In the genomic region with DNA sequence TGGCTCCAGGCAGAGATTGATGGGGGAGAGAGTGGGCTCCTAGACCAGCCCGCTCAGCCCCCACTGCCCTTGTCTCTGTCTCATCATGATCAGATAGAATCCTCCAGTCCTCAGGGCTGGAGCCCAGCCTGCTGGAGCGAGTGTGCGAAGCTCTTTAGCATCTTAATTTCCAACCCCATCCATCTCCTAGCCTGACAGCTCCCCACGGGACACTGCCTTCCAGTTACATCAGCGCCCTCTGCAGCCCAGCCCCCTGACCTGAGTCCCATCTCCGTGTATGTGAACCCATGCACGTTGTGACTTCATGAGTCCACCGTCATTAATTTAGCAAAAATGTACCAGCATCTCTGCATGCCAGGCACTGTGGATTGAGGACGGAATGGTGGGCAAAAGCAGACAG, we compare ENCODE assay signal across 13 cellular contexts. TPM values are rescaled to one million over a fixed set of nuclear protein-coding genes. Genes with fewer than 3 reads are reported as not detected.
DNase-seq lines count a peak whose midpoint lies in the region; ATAC-seq and TF ChIP-seq lines count a peak whose summit lies in the region.
"Had no signal": no experiment of that assay in that cellular context is flagged by ENCODE, and none has a peak within 500 bp of the region (broad histone marks: within the 10 kb centered on the region; RNA-seq: fewer than 3 reads in every experiment).

No MANE protein-coding gene starts in this region.

- TF ChIP-seq CTCF in MCF 10A (IDR thresholded peaks at IDR 0.05; ENCODE audit: unreplicated experiment), result no peak
- TF ChIP-seq CTCF in breast epithelium (IDR thresholded peaks at IDR 0.05), result no peak
- TF ChIP-seq CTCF in OCI-LY1 (IDR thresholded peaks at IDR 0.05; ENCODE audit: low read length), result peak; percentile 48
- no peak for TF ChIP-seq CTCF in glutamatergic neuron (IDR thresholded peaks at IDR 0.05; ENCODE audit: partially characterized antibody, unreplicated experiment)

- H3K9ac ChIP-seq in OCI-LY1 (ENCODE audit: low read length), result no peak overlapping the region

- H2AFZ ChIP-seq in OCI-LY1 (ENCODE audit: low read length), result no peak overlapping the region

- H3K36me3 Mint-ChIP-seq in MCF 10A (ENCODE audit: insufficient read depth, unreplicated experiment) (no peaks in the 10 kb centered on the region), glutamatergic neuron (ENCODE audit: unreplicated experiment) (peaks cover 16% of the 10 kb centered on the region), immature natural killer cell (no peaks in the 10 kb centered on the region)
- H3K36me3 Mint-ChIP-seq in stimulated activated memory B cell treated with anti-CD40 and anti-IgM and Interleukin-4, amounts not matched to agents 10 μg/mL and 1 μg/mL and 100 μg/mL, for 72 hours, result no peaks in the 10 kb centered on the region
- no peaks in the 10 kb centered on the region for H3K36me3 Mint-ChIP-seq in activated CD4-positive, alpha-beta memory T cell treated with anti-CD3 and anti-CD28 coated beads, Interleukin-2, amount 10 ng/mL, durations not matched to agents 7 days and 5 days (ENCODE audit: low read depth)

- BruUV-seq in MCF 10A (replicated peaks; lab: Mats Ljungman, UMichigan), result no TSS peak

- DNase-seq in MCF 10A (ENCODE audit: unreplicated experiment) (peak; percentile 30), breast epithelium (ENCODE audit: low spot score in 2 of 2) (no peak), glutamatergic neuron (peak; percentile 85), cerebellum (ENCODE audit: low spot score) (no peak), immature natural killer cell (no peak)
- DNase-seq in activated CD4-positive, alpha-beta memory T cell treated with anti-CD3 and anti-CD28 coated beads, Interleukin-2, amount 10 ng/mL, durations not matched to agents 7 days and 5 days, result no peak
- DNase-seq: activated CD4-positive, CD25-positive, alpha-beta regulatory T cell treated with anti-CD3 and anti-CD28 coated beads, Interleukin-2, amount 50 U/mL, for 72 hours; anterior cingulate cortex; C1 segment of cervical spinal cord; NCI-H2171 treated with DMSO at 0.1 percent for 48 hours had no signal

- H3K9me3 ChIP-seq in breast epithelium (no peaks in the 10 kb centered on the region), OCI-LY1 (ENCODE audit: low read length) (no peaks in the 10 kb centered on the region)
- H3K9me3 ChIP-seq: heart left ventricle had no signal

- ATAC-seq in stimulated activated memory B cell treated with anti-CD40 and anti-IgM and Interleukin-4, amounts not matched to agents 10 μg/mL and 1 μg/mL and 100 μg/mL, for 72 hours, result no peak
- ATAC-seq: heart left ventricle had no signal

- H4K20me1 ChIP-seq in OCI-LY1 (ENCODE audit: insufficient read depth, low read length), result no peaks in the 10 kb centered on the region

- H3F3A ChIP-seq in OCI-LY1 (ENCODE audit: insufficient read depth, low read length), result no peaks in the 10 kb centered on the region

- no peak overlapping the region for H3K27ac Mint-ChIP-seq in MCF 10A (ENCODE audit: low read depth, unreplicated experiment)
- H3K27ac Mint-ChIP-seq in glutamatergic neuron (ENCODE audit: unreplicated experiment), result peak overlapping the region; percentile 98
- H3K27ac Mint-ChIP-seq in stimulated activated memory B cell treated with anti-CD40 and anti-IgM and Interleukin-4, amounts not matched to agents 10 μg/mL and 1 μg/mL and 100 μg/mL, for 72 hours, result peak overlapping the region; percentile 4
- H3K27ac Mint-ChIP-seq in immature natural killer cell, result peak overlapping the region in 2 of 6 donors; percentile 3 to 74
- no peak overlapping the region for H3K27ac Mint-ChIP-seq in activated CD4-positive, alpha-beta memory T cell treated with anti-CD3 and anti-CD28 coated beads, Interleukin-2, amount 10 ng/mL, durations not matched to agents 7 days and 5 days

- H3K36me3 ChIP-seq in breast epithelium, result no peaks in the 10 kb centered on the region
- H3K36me3 ChIP-seq in OCI-LY1 (ENCODE audit: insufficient read depth, low read length), result no peaks in the 10 kb centered on the region
- H3K36me3 ChIP-seq: heart left ventricle had no signal

- H3K9me2 ChIP-seq in OCI-LY1 (ENCODE audit: low read depth, low read length), result no peaks in the 10 kb centered on the region

- POLR2A ChIA-PET in MCF 10A (lab: Yijun Ruan, JAX), result no interaction called here
- POLR2A ChIA-PET in activated CD4-positive, alpha-beta memory T cell treated with anti-CD3 and anti-CD28 coated beads, Interleukin-2, amount 10 ng/mL, durations not matched to agents 7 days and 5 days (lab: Charles Lee), result interaction anchor here (1.3 kb wide), 1 partner anchor 15 kb away, joined by 5 read pairs; no protein-coding TSS in a partner anchor

- H3K4me1 Mint-ChIP-seq in MCF 10A (ENCODE audit: insufficient read depth, unreplicated experiment), result peaks cover 6% of the 10 kb centered on the region
- peaks cover 45% of the 10 kb centered on the region for H3K4me1 Mint-ChIP-seq in glutamatergic neuron (ENCODE audit: low read depth, unreplicated experiment)
- peaks cover 12% of the 10 kb centered on the region for H3K4me1 Mint-ChIP-seq in stimulated activated memory B cell treated with anti-CD40 and anti-IgM and Interleukin-4, amounts not matched to agents 10 μg/mL and 1 μg/mL and 100 μg/mL, for 72 hours
- peaks cover 24 to 37% of the 10 kb centered on the region in 2 donors for H3K4me1 Mint-ChIP-seq in immature natural killer cell
- H3K4me1 Mint-ChIP-seq in activated CD4-positive, alpha-beta memory T cell treated with anti-CD3 and anti-CD28 coated beads, Interleukin-2, amount 10 ng/mL, durations not matched to agents 7 days and 5 days, result peaks cover 11% of the 10 kb centered on the region

- H3K27ac ChIP-seq in breast epithelium (no peak overlapping the region), OCI-LY1 (ENCODE audit: low read depth, low read length, poor library complexity, severe bottlenecking) (no peak overlapping the region)
- H3K27ac ChIP-seq: heart left ventricle had no signal

- peaks cover 3% of the 10 kb centered on the region for H3K79me2 ChIP-seq in OCI-LY1 (ENCODE audit: insufficient read depth, low read length)

- H3K27me3 ChIP-seq in breast epithelium (no peaks in the 10 kb centered on the region), OCI-LY1 (ENCODE audit: insufficient read depth, low read length) (no peaks in the 10 kb centered on the region)
- H3K27me3 ChIP-seq: heart left ventricle had no signal

- H3K4me2 ChIP-seq in OCI-LY1 (ENCODE audit: low read length), result no peak overlapping the region

- H3K27me3 Mint-ChIP-seq in MCF 10A (ENCODE audit: insufficient read depth, unreplicated experiment) (no peaks in the 10 kb centered on the region), glutamatergic neuron (ENCODE audit: unreplicated experiment) (peaks cover 37% of the 10 kb centered on the region), immature natural killer cell (ENCODE audit: low read depth in 3 of 3) (peaks cover 0 to 16% (median 5%) of the 10 kb centered on the region in 3 donors)
- H3K27me3 Mint-ChIP-seq in stimulated activated memory B cell treated with anti-CD40 and anti-IgM and Interleukin-4, amounts not matched to agents 10 μg/mL and 1 μg/mL and 100 μg/mL, for 72 hours, result peaks cover 12% of the 10 kb centered on the region
- H3K27me3 Mint-ChIP-seq in activated CD4-positive, alpha-beta memory T cell treated with anti-CD3 and anti-CD28 coated beads, Interleukin-2, amount 10 ng/mL, durations not matched to agents 7 days and 5 days, result peaks cover 15% of the 10 kb centered on the region

- no peak overlapping the region for H3K4me3 ChIP-seq in breast epithelium
- H3K4me3 ChIP-seq in OCI-LY1 (ENCODE audit: low read depth, low read length, poor library complexity, severe bottlenecking), result no peak overlapping the region

- no peak for TF ChIP-seq POLR2A in breast epithelium (IDR thresholded peaks at IDR 0.05)

- no peaks in the 10 kb centered on the region for H3K9me3 Mint-ChIP-seq in MCF 10A (ENCODE audit: unreplicated experiment)
- H3K9me3 Mint-ChIP-seq in glutamatergic neuron (ENCODE audit: unreplicated experiment), result peaks cover 18% of the 10 kb centered on the region
- no peaks in the 10 kb centered on the region for H3K9me3 Mint-ChIP-seq in stimulated activated memory B cell treated with anti-CD40 and anti-IgM and Interleukin-4, amounts not matched to agents 10 μg/mL and 1 μg/mL and 100 μg/mL, for 72 hours
- H3K9me3 Mint-ChIP-seq in immature natural killer cell, result no peaks in the 10 kb centered on the region
- H3K9me3 Mint-ChIP-seq in activated CD4-positive, alpha-beta memory T cell treated with anti-CD3 and anti-CD28 coated beads, Interleukin-2, amount 10 ng/mL, durations not matched to agents 7 days and 5 days, result no peaks in the 10 kb centered on the region

- CTCF ChIA-PET in MCF 10A (lab: Yijun Ruan, JAX), result interaction anchor here (0.6 to 1.5 kb wide), 7 partner anchors 117 to 1718 kb away, joined by 3 to 6 read pairs (median 3); no protein-coding TSS in a partner anchor
- CTCF ChIA-PET in activated CD4-positive, alpha-beta memory T cell treated with anti-CD3 and anti-CD28 coated beads, Interleukin-2, amount 10 ng/mL, durations not matched to agents 7 days and 5 days (lab: Charles Lee), result no interaction called here

- intact Hi-C loops in MCF 10A (cut with micrococcal nuclease), result no loop called here
- intact Hi-C loops in breast epithelium (cut with DNase I; ENCODE audit: low total_unique reads), result loop anchor here (10.0 kb wide), 1 partner anchor 115 kb away; no protein-coding TSS in a partner anchor

- H3K4me3 Mint-ChIP-seq in MCF 10A (ENCODE audit: unreplicated experiment) (no peak overlapping the region), glutamatergic neuron (ENCODE audit: unreplicated experiment) (peak overlapping the region; percentile 97), immature natural killer cell (no peak overlapping the region)
- H3K4me3 Mint-ChIP-seq in stimulated activated memory B cell treated with anti-CD40 and anti-IgM and Interleukin-4, amounts not matched to agents 10 μg/mL and 1 μg/mL and 100 μg/mL, for 72 hours, result no peak overlapping the region
- H3K4me3 Mint-ChIP-seq in activated CD4-positive, alpha-beta memory T cell treated with anti-CD3 and anti-CD28 coated beads, Interleukin-2, amount 10 ng/mL, durations not matched to agents 7 days and 5 days, result no peak overlapping the region

- H3K4me1 ChIP-seq in breast epithelium (no peaks in the 10 kb centered on the region), OCI-LY1 (ENCODE audit: insufficient read depth, low read length, severe bottlenecking) (peaks cover 8% of the 10 kb centered on the region)

RNA-seq across cellular contexts. Expression of a gene that starts 2.1 kb away (rescaled TPM):
- not detected in 2 replicates for total RNA-seq in MCF 10A (2022)
- total RNA-seq in breast epithelium, result not detected
- total RNA-seq in glutamatergic neuron (ENCODE audit: unreplicated experiment), result 496 TPM
- total RNA-seq in cerebellum, result not detected
- not detected for polyA plus RNA-seq in immature natural killer cell
- not detected for total RNA-seq in activated CD4-positive, alpha-beta memory T cell treated with anti-CD3 and anti-CD28 coated beads, Interleukin-2, amount 10 ng/mL, durations not matched to agents 7 days and 5 days

RNA-seq across cellular contexts. Expression of a gene that starts 4.5 kb away (rescaled TPM):
- total RNA-seq in MCF 10A (2022), result 159 and 229 TPM in 2 replicates
- total RNA-seq in breast epithelium, result 10 to 100 TPM; 60.0 to 83.9 (median 76.5) TPM
- total RNA-seq in glutamatergic neuron (ENCODE audit: unreplicated experiment), result 91.4 TPM
- 40.0 TPM for total RNA-seq in cerebellum
- 10 to 100 TPM; 24.6 to 41.6 (median 25.6) TPM for polyA plus RNA-seq in immature natural killer cell
- 100 to 1,000 TPM; 135 to 137 TPM for total RNA-seq in activated CD4-positive, alpha-beta memory T cell treated with anti-CD3 and anti-CD28 coated beads, Interleukin-2, amount 10 ng/mL, durations not matched to agents 7 days and 5 days

RNA-seq across cellular contexts. Expression of a gene that starts 15.5 kb away (rescaled TPM):
- total RNA-seq in MCF 10A (2022) (198 and 202 TPM in 2 replicates), breast epithelium (100 to 1,000 TPM in 1 of 3 donors, 10 to 100 TPM in 2; 79.3 to 111 (median 82.7) TPM), glutamatergic neuron (ENCODE audit: unreplicated experiment) (198 TPM), cerebellum (13.9 TPM)
- polyA plus RNA-seq in immature natural killer cell, result 1 to 10 TPM; 1.0 to 1.7 (median 1.6) TPM
- total RNA-seq in activated CD4-positive, alpha-beta memory T cell treated with anti-CD3 and anti-CD28 coated beads, Interleukin-2, amount 10 ng/mL, durations not matched to agents 7 days and 5 days, result 10 to 100 TPM in 1 of 2 experiments, 1 to 10 TPM in 1; 9.9 to 10.7 TPM

RNA-seq across cellular contexts. Expression of a gene that starts 40.7 kb away (rescaled TPM):
- total RNA-seq in MCF 10A (2022) (not detected in 2 replicates), breast epithelium (not detected), glutamatergic neuron (ENCODE audit: unreplicated experiment) (not detected), cerebellum (not detected)
- not detected for polyA plus RNA-seq in immature natural killer cell
- total RNA-seq in activated CD4-positive, alpha-beta memory T cell treated with anti-CD3 and anti-CD28 coated beads, Interleukin-2, amount 10 ng/mL, durations not matched to agents 7 days and 5 days, result not detected
- total RNA-seq: heart left ventricle had no signal
- polyA plus RNA-seq: heart left ventricle had no signal

RNA-seq across cellular contexts. Expression of a gene that starts 50.2 kb away (rescaled TPM):
- 0.25 TPM in 1 of 2 replicates, not detected in the other for total RNA-seq in MCF 10A (2022)
- total RNA-seq in breast epithelium, result 1 to 10 TPM in 1 of 3 donors, not detected in 2; 1.1 TPM
- total RNA-seq in glutamatergic neuron (ENCODE audit: unreplicated experiment), result not detected
- 0.36 TPM for total RNA-seq in cerebellum
- polyA plus RNA-seq in immature natural killer cell, result under 1 TPM in 1 of 3 donors, not detected in 2; 0.19 TPM
- total RNA-seq in activated CD4-positive, alpha-beta memory T cell treated with anti-CD3 and anti-CD28 coated beads, Interleukin-2, amount 10 ng/mL, durations not matched to agents 7 days and 5 days, result under 1 TPM; 0.33 to 0.68 TPM

Comparison
In these comparisons a context has a peak if more than half of its experiments do, and no peak if none do; other contexts are left out.
1. DNase-seq: peak in MCF 10A (single experiment) and glutamatergic neuron (single experiment); none in breast epithelium (0 of 2), cerebellum (single experiment), immature natural killer cell (0 of 3) and activated CD4-positive, alpha-beta memory T cell treated with anti-CD3 and anti-CD28 coated beads, Interleukin-2, amount 10 ng/mL, durations not matched to agents 7 days and 5 days (single experiment).
2. H3K27ac Mint-ChIP-seq: peak in glutamatergic neuron (single experiment) and stimulated activated memory B cell treated with anti-CD40 and anti-IgM and Interleukin-4, amounts not matched to agents 10 μg/mL and 1 μg/mL and 100 μg/mL, for 72 hours (single experiment); none in MCF 10A (single experiment) and activated CD4-positive, alpha-beta memory T cell treated with anti-CD3 and anti-CD28 coated beads, Interleukin-2, amount 10 ng/mL, durations not matched to agents 7 days and 5 days (single experiment).
3. RNA of a gene that starts 2.1 kb away (total RNA-seq): 496 TPM in glutamatergic neuron (single experiment); not detected in MCF 10A, not detected in breast epithelium, not detected in cerebellum (single experiment) and not detected in activated CD4-positive, alpha-beta memory T cell treated with anti-CD3 and anti-CD28 coated beads, Interleukin-2, amount 10 ng/mL, durations not matched to agents 7 days and 5 days; every median in the first group is over 100 times any median in the second.